12 cellular contexts compared by ENCODE assay signal in the genomic region with DNA sequence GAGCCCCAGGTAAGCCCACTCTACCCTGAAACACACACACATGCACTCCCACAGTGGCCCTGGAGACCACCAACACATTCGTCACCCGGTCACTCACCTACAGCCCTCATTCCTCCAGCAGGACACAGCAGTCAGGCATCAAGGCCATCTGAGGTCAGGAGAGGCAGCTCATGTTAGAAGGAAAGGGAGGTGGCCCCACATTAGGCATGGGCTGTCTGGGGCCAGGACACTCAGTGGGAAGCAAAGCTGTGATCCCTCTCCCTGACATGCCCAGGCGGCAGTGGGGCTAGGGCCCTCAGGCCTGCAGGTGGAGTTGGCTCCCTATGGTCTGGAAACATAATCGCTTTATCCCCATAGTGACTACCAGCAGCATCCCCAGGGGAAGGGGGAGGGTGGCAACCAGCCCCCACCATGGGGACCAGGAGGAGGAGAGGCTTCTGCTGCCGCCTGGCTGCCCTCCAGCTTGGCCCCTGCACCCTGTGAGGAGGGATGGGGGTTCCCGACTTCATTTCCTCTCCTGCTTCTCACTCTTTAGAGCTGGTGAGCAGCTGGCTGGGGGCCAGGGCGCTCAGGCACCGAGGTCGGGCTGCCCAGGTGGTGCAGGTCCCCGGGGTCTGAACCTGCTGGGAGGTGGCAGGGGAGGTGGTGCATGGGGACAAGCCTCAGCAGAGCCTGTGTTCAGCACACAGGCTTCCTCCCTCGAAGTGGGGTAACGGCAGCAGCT.
DNase-seq lines count a peak whose midpoint lies in the region; ATAC-seq and TF ChIP-seq lines count a peak whose summit lies in the region.
"Had no signal": no experiment of that assay in that cellular context is flagged by ENCODE, and none has a peak within 500 bp of the region (broad histone marks: within the 10 kb centered on the region; RNA-seq: fewer than 3 reads in every experiment).

No MANE protein-coding gene starts in this region.

- H3K27ac ChIP-seq in BLaER1 treated with 17β-estradiol and CSF1 and Interleukin-3, amounts not matched to agents 10 nM and 100 nM: peak overlapping the region in 5 of 11 experiments; percentile 1 to 32 (median 22); a peak in 1 of 22 replicates
- no peak overlapping the region for H3K27ac ChIP-seq in colonic mucosa
- H3K27ac ChIP-seq: left ventricle myocardium inferior, tibial nerve had no signal

- H3K9me3 ChIP-seq in BLaER1 treated with 17β-estradiol and CSF1 and Interleukin-3, amounts not matched to agents 10 nM and 100 nM (replicated peaks in 1 of 11): peaks cover 0 to 7% (median 0%) of the 10 kb centered on the region in 11 experiments; a peak in 4 of 22 replicates
- no peaks in the 10 kb centered on the region for H3K9me3 ChIP-seq in colonic mucosa
- H3K9me3 ChIP-seq: HAP-1, left ventricle myocardium inferior, tibial nerve had no signal

- peaks cover 30 to 44% (median 35%) of the 10 kb centered on the region in 10 experiments for H3K4me1 ChIP-seq in BLaER1 treated with 17β-estradiol and CSF1 and Interleukin-3, amounts not matched to agents 10 nM and 100 nM
- H3K4me1 ChIP-seq in colonic mucosa: no peaks in the 10 kb centered on the region
- H3K4me1 ChIP-seq: HAP-1, left ventricle myocardium inferior, tibial nerve had no signal

- intact Hi-C loops in colonic mucosa (cut with DNase I): no loop called here

- H3K4me3 ChIP-seq in BLaER1 treated with 17β-estradiol and CSF1 and Interleukin-3, amounts not matched to agents 10 nM and 100 nM: peak overlapping the region in 6 of 10 experiments; percentile 26 to 55 (median 34); a peak in 7 of 20 replicates
- no peak overlapping the region for H3K4me3 ChIP-seq in colonic mucosa
- H3K4me3 ChIP-seq: HAP-1, left ventricle myocardium inferior, tibial nerve had no signal

- peaks cover 2% of the 10 kb centered on the region for H3K9me3 Mint-ChIP-seq in nephron progenitor cell

- no peaks in the 10 kb centered on the region for H3K36me3 Mint-ChIP-seq in nephron progenitor cell (ENCODE audit: low read depth)

- H3K4me2 ChIP-seq in BLaER1 treated with 17β-estradiol and CSF1 and Interleukin-3, amounts not matched to agents 10 nM and 100 nM: peak overlapping the region; percentile 88 to 98 (median 93)

- ATAC-seq in GM18870 (IDR thresholded peaks at IDR 0.05; ENCODE audit: unreplicated experiment): peak; percentile 49
- peak; percentile 52 for ATAC-seq in HG03159 (IDR thresholded peaks at IDR 0.05; ENCODE audit: unreplicated experiment)

- H3K27me3 Mint-ChIP-seq in nephron progenitor cell (ENCODE audit: low read depth, poor library complexity): peaks cover 20% of the 10 kb centered on the region

- H4K20me1 ChIP-seq in BLaER1 treated with 17β-estradiol and CSF1 and Interleukin-3, amounts not matched to agents 10 nM and 100 nM: 0 out of 22 replicates have a peak, but pooled peaks cover 0 to 6% (median 0%) of the 10 kb centered on the region in 11 experiments

- no peak overlapping the region for H3K4me3 Mint-ChIP-seq in nephron progenitor cell

- H3K9ac ChIP-seq in BLaER1 treated with 17β-estradiol and CSF1 and Interleukin-3, amounts not matched to agents 10 nM and 100 nM: peak overlapping the region in 7 of 11 experiments; percentile 26 to 49 (median 39); a peak in 9 of 22 replicates
- no peak overlapping the region for H3K9ac ChIP-seq in colonic mucosa (ENCODE audit: low read depth in 2 of 2, low read length in 2 of 2)

- peaks cover 0 to 15% (median 0%) of the 10 kb centered on the region in 11 experiments; a peak in 4 of 22 replicates for H3K27me3 ChIP-seq in BLaER1 treated with 17β-estradiol and CSF1 and Interleukin-3, amounts not matched to agents 10 nM and 100 nM
- no peaks in the 10 kb centered on the region for H3K27me3 ChIP-seq in colonic mucosa
- H3K27me3 ChIP-seq: tibial nerve had no signal

- TF ChIP-seq CTCF in nephron progenitor cell (IDR thresholded peaks at IDR 0.05): no peak
- TF ChIP-seq CTCF in colonic mucosa (IDR thresholded peaks at IDR 0.05): no peak

- peak; percentile 96 for DNase-seq in NCI-H82 (lab: John Stamatoyannopoulos, UW)
- no peak for DNase-seq in midbrain (lab: John Stamatoyannopoulos, UW)
- no peak for DNase-seq in HuH-7.5 (ENCODE audit: low spot score)
- no peak for DNase-seq in nephron progenitor cell
- DNase-seq in colonic mucosa: no peak
- DNase-seq: dermis blood vessel endothelial cell, left ventricle myocardium inferior had no signal

- H3K36me3 ChIP-seq in BLaER1 treated with 17β-estradiol and CSF1 and Interleukin-3, amounts not matched to agents 10 nM and 100 nM: no peaks in the 10 kb centered on the region
- H3K36me3 ChIP-seq in colonic mucosa: no peaks in the 10 kb centered on the region
- H3K36me3 ChIP-seq: HAP-1, left ventricle myocardium inferior, tibial nerve had no signal

- H3K4me1 Mint-ChIP-seq in nephron progenitor cell: peaks cover 40% of the 10 kb centered on the region

- no peak overlapping the region for H3K27ac Mint-ChIP-seq in nephron progenitor cell

Comparison
In these comparisons a context has a peak if more than half of its experiments do, and no peak if none do; other contexts are left out.
1. H3K9ac ChIP-seq: peak in BLaER1 treated with 17β-estradiol and CSF1 and Interleukin-3, amounts not matched to agents 10 nM and 100 nM (7 of 11); none in colonic mucosa (0 of 2).